In genomic region chr10:132192076-132192975, GRCh38 we compare ENCODE assay signal across 16 cellular contexts. TPM values are rescaled to one million over a fixed set of nuclear protein-coding genes. Genes with fewer than 3 reads are reported as not detected.
DNase-seq lines count a peak whose midpoint lies in the region; ATAC-seq, FAIRE-seq and TF ChIP-seq lines count a peak whose summit lies in the region.
"Had no signal": no experiment of that assay in that cellular context is flagged by ENCODE, and none has a peak within 500 bp of the region (broad histone marks: within the 10 kb centered on the region; RNA-seq: fewer than 3 reads in every experiment).

No MANE protein-coding gene starts in this region.

- TF ChIP-seq RAD21 in K562 (CRISPR knock-in tag; conservative IDR thresholded peaks at IDR 0.05 in 1 of 2, IDR thresholded peaks at IDR 0.05 in 1 of 2) = no peak

- intact Hi-C loops in K562 (cut with micrococcal nuclease) = no loop called here
- intact Hi-C loops in heart left ventricle (cut with DNase I) = no loop called here
- intact Hi-C loops in activated CD4-positive, alpha-beta T cell treated with anti-CD3 and anti-CD28 coated beads for 36 hours (cut with DNase I, micrococcal nuclease) = no loop called here

- peak overlapping the region; percentile 38 for H3K4me3 Mint-ChIP-seq in neural progenitor cell
- H3K4me3 Mint-ChIP-seq in activated CD4-positive, alpha-beta T cell treated with anti-CD3 and anti-CD28 coated beads for 36 hours = no peak overlapping the region
- H3K4me3 Mint-ChIP-seq: CD4-positive, alpha-beta T cell had no signal

- H3K9me1 ChIP-seq in K562 (ENCODE audit: control insufficient read depth, insufficient read depth, low read length) = no peaks in the 10 kb centered on the region

- no peak overlapping the region for H3K9ac ChIP-seq in K562 (ENCODE audit: insufficient read depth in 1 of 2, low read depth in 2 of 2, low read length in 2 of 2)
- no peak overlapping the region for H3K9ac ChIP-seq in neural progenitor cell

- CTCF ChIA-PET in K562 (lab: Yijun Ruan, JAX; ENCODE audit: low intra/inter-chr PET ratio) = no interaction called here
- CTCF ChIA-PET in activated CD4-positive, alpha-beta T cell treated with anti-CD3 and anti-CD28 coated beads for 36 hours (lab: Charles Lee) = no interaction called here

- H3K79me2 ChIP-seq in K562 (ENCODE audit: control insufficient read depth, insufficient read depth, low read length) (no peaks in the 10 kb centered on the region), neural progenitor cell (ENCODE audit: low read depth) (no peaks in the 10 kb centered on the region)

- WGBS in K562 (ENCODE audit: insufficient coverage, low coverage, missing lambda C conversion rate) = 9% methylated on average over 24 of the region's 28 CpGs
- 79 to 82% (median 80%) methylated on average over 18 to 28 of the region's 28 CpGs for WGBS in heart left ventricle, 4 donors

- H3K27ac ChIP-seq in K562 (ENCODE audit: extremely low read depth, low read depth, low read length) = no peak overlapping the region
- H3K27ac ChIP-seq in heart left ventricle = peak overlapping the region in 9 of 12 donors; percentile 51 to 89 (median 76)
- no peak overlapping the region for H3K27ac ChIP-seq in neural progenitor cell
- H3K27ac ChIP-seq: PC-9 had no signal

- ATAC-seq in K562 = no peak
- ATAC-seq in heart left ventricle = peak in 1 of 4 donors; percentile 1
- ATAC-seq in HG02973 (IDR thresholded peaks at IDR 0.05; ENCODE audit: unreplicated experiment) = no peak
- ATAC-seq in activated CD4-positive, alpha-beta T cell treated with anti-CD3 and anti-CD28 coated beads for 36 hours = no peak

- POLR2A ChIA-PET in K562 (lab: Yijun Ruan, JAX) = no interaction called here
- POLR2A ChIA-PET in activated CD4-positive, alpha-beta T cell treated with anti-CD3 and anti-CD28 coated beads for 36 hours (lab: Charles Lee) = no interaction called here

- H3K9me3 ChIP-seq in K562 (replicated peaks; ENCODE audit: control insufficient read depth, insufficient read depth, low read depth, low read length) = no peaks in the 10 kb centered on the region
- no peaks in the 10 kb centered on the region for H3K9me3 ChIP-seq in heart left ventricle
- H3K9me3 ChIP-seq in neural progenitor cell (ENCODE audit: low read depth) = no peaks in the 10 kb centered on the region

- no peaks in the 10 kb centered on the region; the same call in 1 of the 2 replicates for H4K20me1 ChIP-seq in K562 (replicated peaks; ENCODE audit: control insufficient read depth, insufficient read depth, low read length)
- H4K20me1 ChIP-seq in neural progenitor cell (ENCODE audit: low read depth) = peaks cover 50% of the 10 kb centered on the region

- no peak overlapping the region for H2AFZ ChIP-seq in K562 (ENCODE audit: low read depth, low read length)
- H2AFZ ChIP-seq in neural progenitor cell (replicated peaks) = no peak overlapping the region
- H2AFZ ChIP-seq: PC-9 had no signal

- H3K9me3 Mint-ChIP-seq in neural progenitor cell = no peaks in the 10 kb centered on the region
- H3K9me3 Mint-ChIP-seq in activated CD4-positive, alpha-beta T cell treated with anti-CD3 and anti-CD28 coated beads for 36 hours (ENCODE audit: low read depth) = no peaks in the 10 kb centered on the region
- H3K9me3 Mint-ChIP-seq: CD4-positive, alpha-beta T cell had no signal

- peaks cover 0 to 24% of the 10 kb centered on the region in 2 experiments; a peak in 3 of 5 replicates for H3K27me3 ChIP-seq in K562 (ENCODE audit: control insufficient read depth in 2 of 2, insufficient read depth in 2 of 2, low read length in 2 of 2)
- peaks cover 0 to 23% (median 11%) of the 10 kb centered on the region in 9 donors for H3K27me3 ChIP-seq in heart left ventricle
- peaks cover 27% of the 10 kb centered on the region for H3K27me3 ChIP-seq in neural progenitor cell

- H3K27ac Mint-ChIP-seq in neural progenitor cell = no peak overlapping the region
- no peak overlapping the region for H3K27ac Mint-ChIP-seq in activated CD4-positive, alpha-beta T cell treated with anti-CD3 and anti-CD28 coated beads for 36 hours
- H3K27ac Mint-ChIP-seq: CD4-positive, alpha-beta T cell had no signal

- BruUV-seq in K562 (replicated peaks; lab: Mats Ljungman, UMichigan) = no TSS peak

- H3K4me2 ChIP-seq in K562 (ENCODE audit: insufficient read depth, low read length) = no peak overlapping the region
- no peak overlapping the region for H3K4me2 ChIP-seq in neural progenitor cell
- H3K4me2 ChIP-seq: PC-9 had no signal

- peaks cover 2% of the 10 kb centered on the region for H3K27me3 Mint-ChIP-seq in neural progenitor cell (ENCODE audit: insufficient read depth, low read depth)
- peaks cover 22% of the 10 kb centered on the region for H3K27me3 Mint-ChIP-seq in activated CD4-positive, alpha-beta T cell treated with anti-CD3 and anti-CD28 coated beads for 36 hours

- in situ Hi-C loops in K562 (cut with MboI) = no loop called here

- no peak overlapping the region for H3K4me3 ChIP-seq in K562
- H3K4me3 ChIP-seq in heart left ventricle = no peak overlapping the region
- no peak overlapping the region for H3K4me3 ChIP-seq in neural progenitor cell
- H3K4me3 ChIP-seq: PC-9 had no signal

- peaks cover 37% of the 10 kb centered on the region for H3K36me3 Mint-ChIP-seq in neural progenitor cell
- H3K36me3 Mint-ChIP-seq in activated CD4-positive, alpha-beta T cell treated with anti-CD3 and anti-CD28 coated beads for 36 hours (ENCODE audit: low read depth) = no peaks in the 10 kb centered on the region

- no peak for TF ChIP-seq POLR2A in K562 (conservative IDR thresholded peaks at IDR 0.05)
- no peak for TF ChIP-seq POLR2A in heart left ventricle (IDR thresholded peaks at IDR 0.05)

- TF ChIP-seq CTCF in K562 (IDR thresholded peaks at IDR 0.05 in 2 of 3, conservative IDR thresholded peaks at IDR 0.05 in 1 of 3; ENCODE audit: insufficient read depth in 2 of 3, low read depth in 1 of 3, low read length in 3 of 3) (no peak), heart left ventricle (IDR thresholded peaks at IDR 0.05) (no peak), neural progenitor cell (IDR thresholded peaks at IDR 0.05) (no peak)

- H3K4me1 ChIP-seq in K562 (replicated peaks in 1 of 2; ENCODE audit: control insufficient read depth in 2 of 2, insufficient read depth in 2 of 2, low read length in 2 of 2) (peaks cover 0 to 6% of the 10 kb centered on the region in 2 experiments; a peak in 2 of 5 replicates), heart left ventricle (peaks cover 0 to 38% (median 24%) of the 10 kb centered on the region in 12 donors), neural progenitor cell (no peaks in the 10 kb centered on the region)

- no peaks in the 10 kb centered on the region for H3K36me3 ChIP-seq in K562 (ENCODE audit: control insufficient read depth, insufficient read depth, low read length)
- H3K36me3 ChIP-seq in heart left ventricle = no peaks in the 10 kb centered on the region
- H3K36me3 ChIP-seq in neural progenitor cell = no peaks in the 10 kb centered on the region

- FAIRE-seq in K562 (lab: Jason Lieb, UNC) = no peak
- FAIRE-seq: G401.6, GM12891, HTR-8/SVneo had no signal

- TF ChIP-seq EP300 in K562 (IDR thresholded peaks at IDR 0.05; ENCODE audit: low read length) = no peak

- peaks cover 15% of the 10 kb centered on the region for H3K4me1 Mint-ChIP-seq in neural progenitor cell
- H3K4me1 Mint-ChIP-seq in activated CD4-positive, alpha-beta T cell treated with anti-CD3 and anti-CD28 coated beads for 36 hours = peaks cover 3% of the 10 kb centered on the region

- DNase-seq in COLO668 (lab: John Stamatoyannopoulos, UW; ENCODE audit: unreplicated experiment) (peak; percentile 6), K562 (ENCODE audit: extremely low read depth in 1 of 4, low spot score in 3 of 4) (no peak), heart left ventricle (peak in 3 of 5 donors; percentile 11 to 49 (median 18)), neural progenitor cell (ENCODE audit: low spot score) (no peak)
- no peak for DNase-seq in stimulated activated CD4-positive, alpha-beta T cell treated with anti-CD3 and anti-CD28 coated beads, Interleukin-2, amount 100 ng/mL, for 24 hours
- DNase-seq in activated CD4-positive, alpha-beta T cell treated with anti-CD3 and anti-CD28 coated beads for 36 hours = no peak
- DNase-seq: AML-193; CD4-positive, alpha-beta T cell; DMS79; GOT3; NCI-H748 treated with DMSO at 0.1 percent for 48 hours; PC-9 had no signal

- peaks cover 5% of the 10 kb centered on the region for H3F3A ChIP-seq in neural progenitor cell (ENCODE audit: low read depth)

TF ChIP-seq in K562, 482 proteins besides CTCF, POLR2A, EP300 and RAD21 (continues in another document):
- TF ChIP-seq USF1 (CRISPR knock-in tag; IDR thresholded peaks at IDR 0.05) = 0 out of 2 replicates have a peak, but pooled peaks have one; percentile 16

RNA-seq across cellular contexts. Expression of gene DPYSL4, which starts 5.6 kb away (rescaled TPM):
- 0.25 and 0.32 TPM in 2 replicates for total RNA-seq in K562 (2011; cell fraction: chromatin; rRNA removed; ENCODE audit: low replicate concordance)
- total RNA-seq in K562 (2011; cell fraction: nucleolus; rRNA removed) = 0.26 TPM in 1 of 2 replicates, not detected in the other
- total RNA-seq in K562 (2011; cell fraction: nucleoplasm; rRNA removed) = 0.15 TPM in 1 of 2 replicates, not detected in the other
- not detected in 2 replicates for total RNA-seq in K562 (2014; rRNA removed)
- not detected in 2 replicates for total RNA-seq in K562 (2014; rRNA removed; fragmentation: Illumina TruSeq; extraction: Trizol)
- not detected in 2 replicates for total RNA-seq in K562 (2015; rRNA removed; fragmentation: Illumina TruSeq; extraction: Trizol)
- 0.11 TPM in 1 of 2 replicates, not detected in the other for total RNA-seq in K562 (2021)
- 0.03 TPM in 1 of 2 replicates, not detected in the other for polyA plus RNA-seq in K562 (2011; rRNA removed)
- not detected in 2 replicates for polyA plus RNA-seq in K562 (2011; cell fraction: cytosol; rRNA removed)
- 0.08 and 0.40 TPM in 2 replicates for polyA plus RNA-seq in K562 (2011; cell fraction: nucleus; rRNA removed)
- 0.07 and 0.24 TPM in 2 replicates for polyA plus RNA-seq in K562 (2012)
- not detected in 2 replicates for polyA plus RNA-seq in K562 (2014; fragmentation: Illumina TruSeq; extraction: Trizol)
- not detected for polyA plus RNA-seq in K562 (2014; fragmentation: Nextera tagmentation; extraction: Ambion mirVana)
- not detected in 2 replicates for polyA plus RNA-seq in K562 (2014; rRNA removed)
- polyA minus RNA-seq in K562 (2011; rRNA and poly(A)+ RNA removed) = not detected in 2 replicates
- not detected in 2 replicates for polyA minus RNA-seq in K562 (2011; cell fraction: cytosol; rRNA and poly(A)+ RNA removed)
- polyA minus RNA-seq in K562 (2011; cell fraction: nucleus; rRNA and poly(A)+ RNA removed) = 0.54 TPM in 1 of 2 replicates, not detected in the other
- 100 to 1,000 TPM in 1 of 9 donors, 10 to 100 TPM in 8; 13.2 to 127 (median 45.9) TPM for total RNA-seq in heart left ventricle
- polyA plus RNA-seq in heart left ventricle = 10 to 100 TPM in 1 of 2 donors, 1 to 10 TPM in 1; 4.0 to 33.1 TPM
- 17.7 and 28.1 TPM in 2 replicates for total RNA-seq in neural progenitor cell (ENCODE audit: low replicate concordance)
- 10 to 100 TPM; 15.0 to 15.2 TPM for total RNA-seq in activated CD4-positive, alpha-beta T cell treated with anti-CD3 and anti-CD28 coated beads for 36 hours

Comparison
In these comparisons a context has a peak if more than half of its experiments do, and no peak if none do; other contexts are left out.
1. DNase-seq: peak in COLO668 (single experiment) and heart left ventricle (3 of 5); none in K562 (0 of 4), neural progenitor cell (single experiment), stimulated activated CD4-positive, alpha-beta T cell treated with anti-CD3 and anti-CD28 coated beads, Interleukin-2, amount 100 ng/mL, for 24 hours (0 of 2) and activated CD4-positive, alpha-beta T cell treated with anti-CD3 and anti-CD28 coated beads for 36 hours (single experiment).
2. H3K27ac ChIP-seq: peak in heart left ventricle (9 of 12); none in K562 (single experiment) and neural progenitor cell (single experiment).
3. RNA of gene DPYSL4, which starts 5.6 kb away (total RNA-seq): 13.2 to 127 TPM in heart left ventricle, 17.7 to 28.1 TPM in neural progenitor cell and 15.0 to 15.2 TPM in activated CD4-positive, alpha-beta T cell treated with anti-CD3 and anti-CD28 coated beads for 36 hours; 0.11 to 0.32 TPM in K562; every median in the first group is over 10 times any median in the second.